In genomic region chr11:123061403-123062157, GRCh38 we compare ENCODE assay signal across 1 cellular context.
TF ChIP-seq lines count a peak whose summit lies in the region.

Gene HSPA8 (minus strand): TSS chr11:123062136. CDS start chr11:123061324, 812 bp downstream.

TF ChIP-seq in HepG2, 621 proteins besides CTCF, POLR2A, EP300 and RAD21 (continued from another document and continues in another):
- TF ChIP-seq ZXDC (CRISPR knock-in tag; IDR thresholded peaks at IDR 0.05) (0 out of 2 replicates have a peak, but pooled peaks have one; percentile 24), MYC (CRISPR knock-in tag; IDR thresholded peaks at IDR 0.05; ENCODE audit: borderline replicate concordance) (peak; percentile 49; the same call in 1 of the 2 replicates), KLF6 (CRISPR knock-in tag; IDR thresholded peaks at IDR 0.05) (no peak; the same call in none of the 2 replicates), JARID2 (CRISPR knock-in tag; IDR thresholded peaks at IDR 0.05; ENCODE audit: insufficient replicate concordance) (no peak), ZNF792 (CRISPR knock-in tag; IDR thresholded peaks at IDR 0.05) (no peak; the same call in 1 of the 2 replicates), ZNF737 (CRISPR knock-in tag; IDR thresholded peaks at IDR 0.05; ENCODE audit: borderline replicate concordance) (peak; percentile 92; the same call in 1 of the 2 replicates), HOXA3 (CRISPR knock-in tag; IDR thresholded peaks at IDR 0.05) (peak; percentile 26), MLXIP (CRISPR knock-in tag; IDR thresholded peaks at IDR 0.05; ENCODE audit: borderline replicate concordance) (peak; percentile 38; the same call in 1 of the 2 replicates), NR2C2 (CRISPR knock-in tag; IDR thresholded peaks at IDR 0.05; ENCODE audit: borderline replicate concordance) (peak; percentile 14; the same call in 1 of the 2 replicates), ZZZ3 (CRISPR knock-in tag; IDR thresholded peaks at IDR 0.05; ENCODE audit: borderline replicate concordance) (0 out of 2 replicates have a peak, but pooled peaks have one; percentile 18), MYNN (CRISPR knock-in tag; IDR thresholded peaks at IDR 0.05; ENCODE audit: low read depth) (peak; percentile 32; the same call in 1 of the 2 replicates), ZFY (CRISPR knock-in tag; IDR thresholded peaks at IDR 0.05) (peak; percentile 95), ZNF264 (CRISPR knock-in tag; IDR thresholded peaks at IDR 0.05) (peak; percentile 74; the same call in 1 of the 2 replicates), ARNT (IDR thresholded peaks at IDR 0.05) (no peak), CEBPG (CRISPR knock-in tag; IDR thresholded peaks at IDR 0.05) (0 out of 2 replicates have a peak, but pooled peaks have one; percentile 11), NFKB2 (CRISPR knock-in tag; IDR thresholded peaks at IDR 0.05; ENCODE audit: borderline replicate concordance) (peak; percentile 42; the same call in 1 of the 2 replicates), RBFOX2 (IDR thresholded peaks at IDR 0.05; ENCODE audit: low read depth, low read length) (peak; percentile 80), ZNF160 (CRISPR knock-in tag; IDR thresholded peaks at IDR 0.05) (peak; percentile 46), ZNF138 (CRISPR knock-in tag; IDR thresholded peaks at IDR 0.05; ENCODE audit: low read depth) (peak; percentile 69), PRPF4 (IDR thresholded peaks at IDR 0.05; ENCODE audit: low read depth, low read length, poor library complexity, severe bottlenecking) (no peak), MEIS2 (CRISPR knock-in tag; IDR thresholded peaks at IDR 0.05) (peak; percentile 2; the same call in 1 of the 2 replicates), SIX1 (CRISPR knock-in tag; IDR thresholded peaks at IDR 0.05; ENCODE audit: borderline replicate concordance) (peak; percentile 59; the same call in 1 of the 2 replicates), RFX3 (CRISPR knock-in tag; IDR thresholded peaks at IDR 0.05) (0 out of 2 replicates have a peak, but pooled peaks have one; percentile 51), ZNF18 (CRISPR knock-in tag; IDR thresholded peaks at IDR 0.05; ENCODE audit: insufficient replicate concordance) (peak; percentile 81), NRL (CRISPR knock-in tag; IDR thresholded peaks at IDR 0.05; ENCODE audit: borderline replicate concordance) (peak; percentile 44; the same call in 1 of the 2 replicates), ZSCAN9 (CRISPR knock-in tag; IDR thresholded peaks at IDR 0.05; ENCODE audit: borderline replicate concordance) (0 out of 2 replicates have a peak, but pooled peaks have one; percentile 23), ZNF224 (CRISPR knock-in tag; IDR thresholded peaks at IDR 0.05) (peak; percentile 23), ZNF580 (CRISPR knock-in tag; IDR thresholded peaks at IDR 0.05; ENCODE audit: borderline replicate concordance, low read depth) (peak; percentile 36; the same call in 1 of the 2 replicates), ZNF879 (CRISPR knock-in tag; IDR thresholded peaks at IDR 0.05) (0 out of 2 replicates have a peak, but pooled peaks have one; percentile 50), ZNF225 (CRISPR knock-in tag; IDR thresholded peaks at IDR 0.05) (0 out of 2 replicates have a peak, but pooled peaks have one; percentile 42), ZNF570 (CRISPR knock-in tag; IDR thresholded peaks at IDR 0.05; ENCODE audit: borderline replicate concordance) (0 out of 2 replicates have a peak, but pooled peaks have one; percentile 58), ZNF180 (CRISPR knock-in tag; IDR thresholded peaks at IDR 0.05; ENCODE audit: borderline replicate concordance, low read depth) (peak; percentile 36; the same call in 1 of the 2 replicates), ZNF703 (CRISPR knock-in tag; IDR thresholded peaks at IDR 0.05; ENCODE audit: borderline replicate concordance) (peak; percentile 80; the same call in 1 of the 2 replicates), PRDM15 (CRISPR knock-in tag; IDR thresholded peaks at IDR 0.05) (peak; percentile 61), MZF1 (CRISPR knock-in tag; IDR thresholded peaks at IDR 0.05; ENCODE audit: borderline replicate concordance) (no peak), ZNF7 (CRISPR knock-in tag; IDR thresholded peaks at IDR 0.05) (0 out of 2 replicates have a peak, but pooled peaks have one; percentile 9), MXI1 (IDR thresholded peaks at IDR 0.05; ENCODE audit: borderline replicate concordance, low read depth, low read length) (peak; percentile 84; the same call in 2 of the 3 replicates)
- TF ChIP-seq, protein P1, sequence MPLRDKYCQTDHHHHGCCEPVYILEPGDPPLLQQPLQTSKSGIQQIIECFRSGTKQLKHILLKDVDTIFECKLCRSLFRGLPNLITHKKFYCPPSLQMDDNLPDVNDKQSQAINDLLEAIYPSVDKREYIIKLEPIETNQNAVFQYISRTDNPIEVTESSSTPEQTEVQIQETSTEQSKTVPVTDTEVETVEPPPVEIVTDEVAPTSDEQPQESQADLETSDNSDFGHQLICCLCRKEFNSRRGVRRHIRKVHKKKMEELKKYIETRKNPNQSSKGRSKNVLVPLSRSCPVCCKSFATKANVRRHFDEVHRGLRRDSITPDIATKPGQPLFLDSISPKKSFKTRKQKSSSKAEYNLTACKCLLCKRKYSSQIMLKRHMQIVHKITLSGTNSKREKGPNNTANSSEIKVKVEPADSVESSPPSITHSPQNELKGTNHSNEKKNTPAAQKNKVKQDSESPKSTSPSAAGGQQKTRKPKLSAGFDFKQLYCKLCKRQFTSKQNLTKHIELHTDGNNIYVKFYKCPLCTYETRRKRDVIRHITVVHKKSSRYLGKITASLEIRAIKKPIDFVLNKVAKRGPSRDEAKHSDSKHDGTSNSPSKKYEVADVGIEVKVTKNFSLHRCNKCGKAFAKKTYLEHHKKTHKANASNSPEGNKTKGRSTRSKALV (CRISPR knock-in tag; IDR thresholded peaks at IDR 0.05) = peak; percentile 31; the same call in 1 of the 2 replicates
- TF ChIP-seq, protein P2, sequence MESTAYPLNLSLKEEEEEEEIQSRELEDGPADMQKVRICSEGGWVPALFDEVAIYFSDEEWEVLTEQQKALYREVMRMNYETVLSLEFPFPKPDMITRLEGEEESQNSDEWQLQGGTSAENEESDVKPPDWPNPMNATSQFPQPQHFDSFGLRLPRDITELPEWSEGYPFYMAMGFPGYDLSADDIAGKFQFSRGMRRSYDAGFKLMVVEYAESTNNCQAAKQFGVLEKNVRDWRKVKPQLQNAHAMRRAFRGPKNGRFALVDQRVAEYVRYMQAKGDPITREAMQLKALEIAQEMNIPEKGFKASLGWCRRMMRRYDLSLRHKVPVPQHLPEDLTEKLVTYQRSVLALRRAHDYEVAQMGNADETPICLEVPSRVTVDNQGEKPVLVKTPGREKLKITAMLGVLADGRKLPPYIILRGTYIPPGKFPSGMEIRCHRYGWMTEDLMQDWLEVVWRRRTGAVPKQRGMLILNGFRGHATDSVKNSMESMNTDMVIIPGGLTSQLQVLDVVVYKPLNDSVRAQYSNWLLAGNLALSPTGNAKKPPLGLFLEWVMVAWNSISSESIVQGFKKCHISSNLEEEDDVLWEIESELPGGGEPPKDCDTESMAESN (CRISPR knock-in tag; conservative IDR thresholded peaks at IDR 0.05) = peak; percentile 12; the same call in 1 of the 2 replicates
- TF ChIP-seq, protein P3, sequence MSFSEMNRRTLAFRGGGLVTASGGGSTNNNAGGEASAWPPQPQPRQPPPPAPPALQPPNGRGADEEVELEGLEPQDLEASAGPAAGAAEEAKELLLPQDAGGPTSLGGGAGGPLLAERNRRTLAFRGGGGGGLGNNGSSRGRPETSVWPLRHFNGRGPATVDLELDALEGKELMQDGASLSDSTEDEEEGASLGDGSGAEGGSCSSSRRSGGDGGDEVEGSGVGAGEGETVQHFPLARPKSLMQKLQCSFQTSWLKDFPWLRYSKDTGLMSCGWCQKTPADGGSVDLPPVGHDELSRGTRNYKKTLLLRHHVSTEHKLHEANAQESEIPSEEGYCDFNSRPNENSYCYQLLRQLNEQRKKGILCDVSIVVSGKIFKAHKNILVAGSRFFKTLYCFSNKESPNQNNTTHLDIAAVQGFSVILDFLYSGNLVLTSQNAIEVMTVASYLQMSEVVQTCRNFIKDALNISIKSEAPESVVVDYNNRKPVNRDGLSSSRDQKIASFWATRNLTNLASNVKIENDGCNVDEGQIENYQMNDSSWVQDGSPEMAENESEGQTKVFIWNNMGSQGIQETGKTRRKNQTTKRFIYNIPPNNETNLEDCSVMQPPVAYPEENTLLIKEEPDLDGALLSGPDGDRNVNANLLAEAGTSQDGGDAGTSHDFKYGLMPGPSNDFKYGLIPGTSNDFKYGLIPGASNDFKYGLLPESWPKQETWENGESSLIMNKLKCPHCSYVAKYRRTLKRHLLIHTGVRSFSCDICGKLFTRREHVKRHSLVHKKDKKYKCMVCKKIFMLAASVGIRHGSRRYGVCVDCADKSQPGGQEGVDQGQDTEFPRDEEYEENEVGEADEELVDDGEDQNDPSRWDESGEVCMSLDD (CRISPR knock-in tag; IDR thresholded peaks at IDR 0.05; ENCODE audit: borderline replicate concordance) = peak; percentile 81; the same call in 1 of the 2 replicates
